In genomic region chr17:1645207-1646171, GRCh38 we compare ENCODE assay signal across 9 cellular contexts. TPM values are rescaled to one million over a fixed set of nuclear protein-coding genes. Genes with fewer than 3 reads are reported as not detected.
A peak's percentile ranks its signal among the peaks of the same experiment; 100 is the strongest.
DNase-seq lines count a peak whose midpoint lies in the region; ATAC-seq and FAIRE-seq lines count a peak whose summit lies in the region.
"Had no signal": no experiment of that assay in that cellular context is flagged by ENCODE, and none has a peak within 500 bp of the region (broad histone marks: within the 10 kb centered on the region; RNA-seq: fewer than 3 reads in every experiment).

Gene SCARF1, minus strand, starts transcription at chr17:1645732. Its CDS starts 35 bp downstream, at chr17:1645697.

- peak within 1 kb of the TSS; percentile 86 for H3K4me3 Mint-ChIP-seq in activated naive CD8-positive, alpha-beta T cell treated with anti-CD3 and anti-CD28 coated beads, Interleukin-2, amount 10 ng/mL, durations not matched to agents 7 days and 5 days
- H3K4me3 Mint-ChIP-seq in stimulated activated naive CD8-positive, alpha-beta T cell treated with anti-CD3 and anti-CD28 coated beads, Interleukin-15, Interleukin-2, amounts not matched to agents 100 ng/mL and 50 ng/mL, for 24 hours = peak within 1 kb of the TSS; percentile 85

- peaks cover 2% of the 10 kb centered on the region for H3K36me3 Mint-ChIP-seq in activated naive CD8-positive, alpha-beta T cell treated with anti-CD3 and anti-CD28 coated beads, Interleukin-2, amount 10 ng/mL, durations not matched to agents 7 days and 5 days
- no peaks in the 10 kb centered on the region for H3K36me3 Mint-ChIP-seq in stimulated activated naive CD8-positive, alpha-beta T cell treated with anti-CD3 and anti-CD28 coated beads, Interleukin-15, Interleukin-2, amounts not matched to agents 100 ng/mL and 50 ng/mL, for 24 hours (ENCODE audit: low read depth)

- no peak for ATAC-seq in activated naive CD8-positive, alpha-beta T cell treated with anti-CD3 and anti-CD28 coated beads, Interleukin-2, amount 10 ng/mL, durations not matched to agents 7 days and 5 days (ENCODE audit: low read depth)
- no peak for ATAC-seq in HG03565 (IDR thresholded peaks at IDR 0.05; ENCODE audit: unreplicated experiment)
- no peak for ATAC-seq in GM18498 (IDR thresholded peaks at IDR 0.05; ENCODE audit: unreplicated experiment)

- no peaks in the 10 kb centered on the region for H3K9me3 Mint-ChIP-seq in activated naive CD8-positive, alpha-beta T cell treated with anti-CD3 and anti-CD28 coated beads, Interleukin-2, amount 10 ng/mL, durations not matched to agents 7 days and 5 days
- no peaks in the 10 kb centered on the region for H3K9me3 Mint-ChIP-seq in stimulated activated naive CD8-positive, alpha-beta T cell treated with anti-CD3 and anti-CD28 coated beads, Interleukin-15, Interleukin-2, amounts not matched to agents 100 ng/mL and 50 ng/mL, for 24 hours

- POLR2A ChIA-PET in activated naive CD8-positive, alpha-beta T cell treated with anti-CD3 and anti-CD28 coated beads, Interleukin-2, amount 10 ng/mL, durations not matched to agents 7 days and 5 days (lab: Charles Lee) = no interaction called here

- H3K4me1 Mint-ChIP-seq in activated naive CD8-positive, alpha-beta T cell treated with anti-CD3 and anti-CD28 coated beads, Interleukin-2, amount 10 ng/mL, durations not matched to agents 7 days and 5 days = peaks cover 27% of the 10 kb centered on the region
- peaks cover 46% of the 10 kb centered on the region for H3K4me1 Mint-ChIP-seq in stimulated activated naive CD8-positive, alpha-beta T cell treated with anti-CD3 and anti-CD28 coated beads, Interleukin-15, Interleukin-2, amounts not matched to agents 100 ng/mL and 50 ng/mL, for 24 hours (ENCODE audit: low read depth)

- no peak for FAIRE-seq in RCC 7860 (lab: Jason Lieb, UNC)

- H3K27ac Mint-ChIP-seq in activated naive CD8-positive, alpha-beta T cell treated with anti-CD3 and anti-CD28 coated beads, Interleukin-2, amount 10 ng/mL, durations not matched to agents 7 days and 5 days = peak within 1 kb of the TSS; percentile 83
- H3K27ac Mint-ChIP-seq in stimulated activated naive CD8-positive, alpha-beta T cell treated with anti-CD3 and anti-CD28 coated beads, Interleukin-15, Interleukin-2, amounts not matched to agents 100 ng/mL and 50 ng/mL, for 24 hours = peak within 1 kb of the TSS; percentile 90

- H3K27me3 Mint-ChIP-seq in activated naive CD8-positive, alpha-beta T cell treated with anti-CD3 and anti-CD28 coated beads, Interleukin-2, amount 10 ng/mL, durations not matched to agents 7 days and 5 days = no peaks in the 10 kb centered on the region
- no peaks in the 10 kb centered on the region for H3K27me3 Mint-ChIP-seq in stimulated activated naive CD8-positive, alpha-beta T cell treated with anti-CD3 and anti-CD28 coated beads, Interleukin-15, Interleukin-2, amounts not matched to agents 100 ng/mL and 50 ng/mL, for 24 hours

- peak; percentile 47 for DNase-seq in GM19238 (ENCODE audit: insufficient read length, low spot score)
- DNase-seq in activated naive CD8-positive, alpha-beta T cell treated with anti-CD3 and anti-CD28 coated beads, Interleukin-2, amount 10 ng/mL, durations not matched to agents 7 days and 5 days = no peak
- peak; percentile 36 for DNase-seq in left kidney (ENCODE audit: low read depth, low spot score)
- no peak for DNase-seq in 8988T
- DNase-seq in RCC 7860 (ENCODE audit: low spot score) = no peak
- DNase-seq: NCI-H526 treated with DMSO at 0.1 percent for 48 hours had no signal

RNA-seq across cellular contexts. Expression of gene SCARF1, which starts in this region (rescaled TPM):
- 1 to 10 TPM; 6.0 to 6.5 TPM for total RNA-seq in activated naive CD8-positive, alpha-beta T cell treated with anti-CD3 and anti-CD28 coated beads, Interleukin-2, amount 10 ng/mL, durations not matched to agents 7 days and 5 days

Comparison
In these comparisons a context has a peak if more than half of its experiments do, and no peak if none do; other contexts are left out.
1. DNase-seq: peak in GM19238 (single experiment) and left kidney (single experiment); none in activated naive CD8-positive, alpha-beta T cell treated with anti-CD3 and anti-CD28 coated beads, Interleukin-2, amount 10 ng/mL, durations not matched to agents 7 days and 5 days (single experiment), 8988T (single experiment) and RCC 7860 (single experiment).